Comparison of ENCODE assay signal across 32 cellular contexts in genomic region chr15:48221261-48221660, GRCh38. TPM values are rescaled to one million over a fixed set of nuclear protein-coding genes. Genes with fewer than 3 reads are reported as not detected.
"Had no signal": no experiment of that assay in that cellular context is flagged by ENCODE, and none has a peak within 500 bp of the region (broad histone marks: within the 10 kb centered on the region; RNA-seq: fewer than 3 reads in every experiment).

No MANE protein-coding gene starts in this region.

- H3K36me3 ChIP-seq: gastroesophageal sphincter, heart left ventricle, left lung, neutrophil, pancreas, right lobe of liver, transverse colon, upper lobe of right lung, uterus had no signal

- H3K27me3 ChIP-seq: gastroesophageal sphincter, heart left ventricle, pancreas, right lobe of liver, testis, transverse colon, upper lobe of right lung, uterus had no signal

- ATAC-seq: effector memory CD8-positive, alpha-beta T cell; esophagus mucosa; gastroesophageal sphincter; heart left ventricle; left cardiac atrium; left lung; mucosa of descending colon; natural killer cell treated with Interleukin-12 subunit alpha and Interleukin-12 subunit beta and Interleukin-15 and Interleukin-18, amount 100 ng/mL, for 72 hours; pancreas; right lobe of liver; stimulated activated effector memory CD8-positive, alpha-beta T cell treated with anti-CD3 and anti-CD28 coated beads, Interleukin-12 subunit alpha, Interleukin-12 subunit beta, amount 100 ng/mL, for 72 hours; stimulated activated naive CD8-positive, alpha-beta T cell treated with anti-CD3 and anti-CD28 coated beads, Interleukin-15, Interleukin-2, amounts not matched to agents 100 U/mL and 50 U/mL, for 24 hours; upper lobe of right lung had no signal

- DNase-seq: cortex of kidney; effector memory CD8-positive, alpha-beta T cell; heart left ventricle; left cardiac atrium; left lung; mesenchymal stem cell; mucosa of descending colon; naive B cell; pancreas; right lobe of liver; stimulated activated CD4-positive, alpha-beta T cell treated with anti-CD3 and anti-CD28 coated beads, Interleukin-2, amount 100 ng/mL, for 24 hours; stimulated activated CD4-positive, alpha-beta T cell treated with anti-CD3 and anti-CD28 coated beads, Interleukin-4, amount 100 ng/mL, for 24 hours; stimulated activated naive CD8-positive, alpha-beta T cell treated with anti-CD3 and anti-CD28 coated beads, Interleukin-15, Interleukin-2, amounts not matched to agents 100 U/mL and 50 U/mL, for 24 hours; substantia nigra; testis; transverse colon; upper lobe of right lung; uterus had no signal

- FAIRE-seq: pancreas had no signal

- H3K4me3 ChIP-seq: gastroesophageal sphincter, heart left ventricle, hepatocyte, left lung, mucosa of descending colon, pancreas, right lobe of liver, testis, transverse colon, upper lobe of right lung, uterus had no signal

- H3K9me3 ChIP-seq: gastroesophageal sphincter, heart left ventricle, left lung, mucosa of descending colon, neutrophil, pancreas, right lobe of liver, testis, transverse colon, upper lobe of right lung, uterus had no signal

- H3K4me1 ChIP-seq: gastroesophageal sphincter, heart left ventricle, left lung, pancreas, right lobe of liver, testis, transverse colon, upper lobe of right lung, uterus had no signal

- H3K27ac ChIP-seq: gastroesophageal sphincter, heart left ventricle, hepatocyte, left lung, neutrophil, pancreas, right lobe of liver, testis, transverse colon, upper lobe of right lung, uterus had no signal

RNA-seq across cellular contexts. Expression of gene SLC12A1, which starts 15.2 kb away (rescaled TPM):
- total RNA-seq: chondrocyte; dermis microvascular lymphatic vessel endothelial cell; esophagus mucosa; gastroesophageal sphincter; heart left ventricle; hepatocyte; kidney epithelial cell; left cardiac atrium; left lung; lower leg skin; lung microvascular endothelial cell; mucosa of descending colon; natural killer cell treated with Interleukin-12 subunit alpha and Interleukin-12 subunit beta and Interleukin-15 and Interleukin-18, amount 100 ng/mL, for 72 hours; omental fat pad; posterior vena cava; pulmonary artery endothelial cell; transverse colon; upper lobe of right lung had no signal
- polyA plus RNA-seq: heart left ventricle, hepatocyte had no signal

RNA-seq across cellular contexts. Expression of gene CTXN2, which starts 29.8 kb away (rescaled TPM):
- total RNA-seq: chondrocyte; dermis microvascular lymphatic vessel endothelial cell; esophagus mucosa; gastroesophageal sphincter; heart left ventricle; hepatocyte; kidney epithelial cell; left cardiac atrium; left lung; lower leg skin; lung microvascular endothelial cell; natural killer cell treated with Interleukin-12 subunit alpha and Interleukin-12 subunit beta and Interleukin-15 and Interleukin-18, amount 100 ng/mL, for 72 hours; omental fat pad; posterior vena cava; right lobe of liver; transverse colon; upper lobe of right lung; uterus had no signal
- polyA plus RNA-seq: heart left ventricle, hepatocyte had no signal
